13 cellular contexts compared by ENCODE assay signal in the genomic region with DNA sequence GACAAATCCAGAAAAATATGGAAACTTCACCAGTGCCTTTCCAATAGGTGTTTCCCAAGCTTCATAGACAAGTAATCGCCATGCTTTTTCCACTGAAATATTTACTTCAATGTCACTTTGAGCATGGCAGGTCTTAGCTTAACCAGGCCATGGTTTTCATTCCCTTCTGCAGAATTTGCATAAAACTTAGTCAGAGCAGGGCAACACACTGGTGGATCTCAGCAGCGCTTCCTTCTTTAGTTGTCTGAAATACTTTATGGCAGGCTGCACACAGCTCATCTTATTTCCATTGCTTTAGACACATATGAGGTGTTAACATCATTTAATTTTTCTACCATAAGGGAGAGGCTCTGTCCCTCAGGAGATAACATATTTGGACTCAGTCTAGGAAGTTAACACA.
DNase-seq lines count a peak whose midpoint lies in the region; ATAC-seq lines count a peak whose summit lies in the region.
"Had no signal": no experiment of that assay in that cellular context is flagged by ENCODE, and none has a peak within 500 bp of the region (broad histone marks: within the 10 kb centered on the region; RNA-seq: fewer than 3 reads in every experiment).

No MANE protein-coding gene starts in this region.

- ATAC-seq in GM18508 (IDR thresholded peaks at IDR 0.05; ENCODE audit: insufficient read depth, unreplicated experiment) = peak; percentile 70
- peak; percentile 88 for ATAC-seq in GM19463 (IDR thresholded peaks at IDR 0.05; ENCODE audit: unreplicated experiment)
- ATAC-seq in HG02798 (IDR thresholded peaks at IDR 0.05; ENCODE audit: poor library complexity, unreplicated experiment) = peak; percentile 85
- ATAC-seq in HG03520 (IDR thresholded peaks at IDR 0.05; ENCODE audit: unreplicated experiment) = peak; percentile 90

- no peak for DNase-seq in activated naive CD4-positive, alpha-beta T cell treated with anti-CD3 and anti-CD28 coated beads for 36 hours
- DNase-seq in 8988T = no peak
- no peak for DNase-seq in DMS114 treated with DMSO at 0.1 percent for 48 hours (lab: John Stamatoyannopoulos, UW; ENCODE audit: unreplicated experiment)
- DNase-seq in AG20443 (ENCODE audit: low spot score) = no peak
- DNase-seq: activated CD4-positive, alpha-beta memory T cell treated with anti-CD3 and anti-CD28 coated beads for 36 hours; activated naive CD8-positive, alpha-beta T cell treated with anti-CD3 and anti-CD28 coated beads for 36 hours; ovary; stimulated activated CD4-positive, alpha-beta T cell treated with anti-CD3 and anti-CD28 coated beads, Interleukin-15, amount 100 ng/mL, for 24 hours; stimulated activated CD8-positive, alpha-beta memory T cell treated with anti-CD3 and anti-CD28 coated beads, Interleukin-4, amount 100 ng/mL, for 48 hours had no signal

- H3K27me3 Mint-ChIP-seq in activated naive CD4-positive, alpha-beta T cell treated with anti-CD3 and anti-CD28 coated beads for 36 hours (ENCODE audit: low read depth) = peaks cover 5% of the 10 kb centered on the region
- H3K27me3 Mint-ChIP-seq: activated CD4-positive, alpha-beta memory T cell treated with anti-CD3 and anti-CD28 coated beads for 36 hours; activated naive CD8-positive, alpha-beta T cell treated with anti-CD3 and anti-CD28 coated beads for 36 hours had no signal

- H3K27ac Mint-ChIP-seq in activated naive CD4-positive, alpha-beta T cell treated with anti-CD3 and anti-CD28 coated beads for 36 hours = no peak overlapping the region
- H3K27ac Mint-ChIP-seq: activated CD4-positive, alpha-beta memory T cell treated with anti-CD3 and anti-CD28 coated beads for 36 hours; activated naive CD8-positive, alpha-beta T cell treated with anti-CD3 and anti-CD28 coated beads for 36 hours had no signal

- peaks cover 15% of the 10 kb centered on the region for H3K4me1 Mint-ChIP-seq in activated naive CD4-positive, alpha-beta T cell treated with anti-CD3 and anti-CD28 coated beads for 36 hours (ENCODE audit: low read depth)

- CTCF ChIA-PET in activated naive CD4-positive, alpha-beta T cell treated with anti-CD3 and anti-CD28 coated beads for 36 hours (lab: Charles Lee) = interaction anchor here (0.7 to 1.3 kb wide), 2 partner anchors 106 to 259 kb away, joined by 3 to 4 read pairs; no protein-coding TSS in a partner anchor

- intact Hi-C loops in activated naive CD4-positive, alpha-beta T cell treated with anti-CD3 and anti-CD28 coated beads for 36 hours (cut with micrococcal nuclease) = no loop called here

- no peak overlapping the region for H3K4me3 Mint-ChIP-seq in activated naive CD4-positive, alpha-beta T cell treated with anti-CD3 and anti-CD28 coated beads for 36 hours
- H3K4me3 Mint-ChIP-seq: activated CD4-positive, alpha-beta memory T cell treated with anti-CD3 and anti-CD28 coated beads for 36 hours; activated naive CD8-positive, alpha-beta T cell treated with anti-CD3 and anti-CD28 coated beads for 36 hours had no signal

- no peaks in the 10 kb centered on the region for H3K9me3 Mint-ChIP-seq in activated naive CD4-positive, alpha-beta T cell treated with anti-CD3 and anti-CD28 coated beads for 36 hours
- H3K9me3 Mint-ChIP-seq: activated CD4-positive, alpha-beta memory T cell treated with anti-CD3 and anti-CD28 coated beads for 36 hours; activated naive CD8-positive, alpha-beta T cell treated with anti-CD3 and anti-CD28 coated beads for 36 hours had no signal

- H3K36me3 Mint-ChIP-seq in activated naive CD4-positive, alpha-beta T cell treated with anti-CD3 and anti-CD28 coated beads for 36 hours (ENCODE audit: low read depth) = no peaks in the 10 kb centered on the region
- H3K36me3 Mint-ChIP-seq: activated CD4-positive, alpha-beta memory T cell treated with anti-CD3 and anti-CD28 coated beads for 36 hours; activated naive CD8-positive, alpha-beta T cell treated with anti-CD3 and anti-CD28 coated beads for 36 hours had no signal
